11 cellular contexts compared by ENCODE assay signal in the genomic region with DNA sequence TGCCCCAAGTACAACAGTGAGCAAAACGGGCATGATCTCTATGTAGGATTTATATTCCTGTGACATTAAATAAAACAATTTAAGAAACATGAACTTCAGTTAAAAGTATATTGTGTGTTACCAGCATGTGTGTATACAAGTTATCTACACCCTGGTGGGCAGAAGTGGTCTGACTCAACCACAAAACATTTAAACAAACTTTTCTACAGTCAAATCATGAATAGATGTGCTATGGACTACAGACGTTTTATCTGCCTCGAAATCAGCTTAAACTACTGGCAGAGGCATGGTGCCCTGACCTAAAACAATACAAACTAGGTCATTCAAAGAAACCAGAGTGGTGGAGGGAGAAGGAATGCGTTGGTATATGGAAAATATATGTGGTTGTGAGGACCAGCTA. TPM values are rescaled to one million over a fixed set of nuclear protein-coding genes. Genes with fewer than 3 reads are reported as not detected.
A peak's percentile ranks its signal among the peaks of the same experiment; 100 is the strongest.
DNase-seq lines count a peak whose midpoint lies in the region; ATAC-seq and TF ChIP-seq lines count a peak whose summit lies in the region.
"Had no signal": no experiment of that assay in that cellular context is flagged by ENCODE, and none has a peak within 500 bp of the region (broad histone marks: within the 10 kb centered on the region; RNA-seq: fewer than 3 reads in every experiment).

No MANE protein-coding gene starts in this region.

- H3K27ac ChIP-seq in CD4-positive, alpha-beta T cell (ENCODE audit: low read depth, low read length) = no peak overlapping the region
- peak overlapping the region; percentile 80 for H3K27ac ChIP-seq in mesenchymal stem cell (ENCODE audit: low read length, poor library complexity, severe bottlenecking)
- no peak overlapping the region for H3K27ac ChIP-seq in upper lobe of left lung
- H3K27ac ChIP-seq: HL-60 had no signal

- no peak overlapping the region for H4K91ac ChIP-seq in mesenchymal stem cell (ENCODE audit: low read length)

- H3K27ac Mint-ChIP-seq in CD4-positive, alpha-beta T cell = peak overlapping the region; percentile 31
- peak overlapping the region; percentile 53 for H3K27ac Mint-ChIP-seq in HFFc6

- no peak overlapping the region for H2BK15ac ChIP-seq in mesenchymal stem cell (ENCODE audit: low read depth, poor library complexity, severe bottlenecking)

- CTCF ChIA-PET in CD4-positive, alpha-beta T cell (lab: Charles Lee) = interaction anchor here (0.5 to 6.2 kb wide), 3 partner anchors 32 to 65 kb away, joined by 4 to 30 read pairs (median 28); a partner anchor contains a TSS

- H3K14ac ChIP-seq in mesenchymal stem cell (ENCODE audit: low read length in 2 of 2) = no peak overlapping the region

- intact Hi-C loops in CD4-positive, alpha-beta T cell (cut with DNase I, micrococcal nuclease) = loop anchor here (5.0 to 10.0 kb wide), 3 partner anchors 33 to 1356 kb away; a partner anchor contains a TSS

- no peak overlapping the region for H3K9ac ChIP-seq in adipocyte (ENCODE audit: low read length)
- H3K9ac ChIP-seq in mesenchymal stem cell (ENCODE audit: low read length) = no peak overlapping the region

- H3K4me3 ChIP-seq in adipocyte (ENCODE audit: low read length) = no peak overlapping the region
- no peak overlapping the region for H3K4me3 ChIP-seq in mesenchymal stem cell (ENCODE audit: insufficient read depth in 1 of 2, low read depth in 1 of 2, low read length in 2 of 2)
- no peak overlapping the region for H3K4me3 ChIP-seq in upper lobe of left lung
- H3K4me3 ChIP-seq in H7 (ENCODE audit: insufficient read depth, low read depth, low read length) = no peak overlapping the region

- no peak overlapping the region for H2AFZ ChIP-seq in mesenchymal stem cell (ENCODE audit: low read depth, low read length)

- peak overlapping the region; percentile 27 for H3K4me3 Mint-ChIP-seq in CD4-positive, alpha-beta T cell
- peak overlapping the region; percentile 50 for H3K4me3 Mint-ChIP-seq in HFFc6

- no peak overlapping the region for H2BK120ac ChIP-seq in mesenchymal stem cell (ENCODE audit: low read depth, low read length)

- no peak overlapping the region for H4K8ac ChIP-seq in mesenchymal stem cell (ENCODE audit: low read length)

- no peak for ATAC-seq in CD4-positive, alpha-beta T cell (ENCODE audit: poor library complexity)
- no peak for ATAC-seq in upper lobe of left lung (ENCODE audit: low FRiP score in 2 of 2)
- ATAC-seq in HG03460 (IDR thresholded peaks at IDR 0.05; ENCODE audit: unreplicated experiment) = no peak

- no peaks in the 10 kb centered on the region for H3K27me3 Mint-ChIP-seq in CD4-positive, alpha-beta T cell
- no peaks in the 10 kb centered on the region for H3K27me3 Mint-ChIP-seq in HFFc6 (ENCODE audit: insufficient read depth)

- H3K79me1 ChIP-seq in mesenchymal stem cell (replicated peaks; ENCODE audit: low read length, poor library complexity, severe bottlenecking) = peaks cover 6% of the 10 kb centered on the region

- no peak for DNase-seq in CD4-positive, alpha-beta T cell
- peak; percentile 82 for DNase-seq in HFFc6
- peak; percentile 77 for DNase-seq in adipocyte (ENCODE audit: low read depth)
- peak; percentile 92 for DNase-seq in mesenchymal stem cell
- no peak for DNase-seq in upper lobe of left lung
- DNase-seq in effector CD8-positive, alpha-beta T cell (lab: John Stamatoyannopoulos, UW) = no peak
- no peak for DNase-seq in H7
- DNase-seq: activated naive CD4-positive, alpha-beta T cell treated with Interleukin-2 at 50 U/mL for 16 hours; stimulated activated CD4-positive, alpha-beta T cell treated with anti-CD3 and anti-CD28 coated beads, Interleukin-4, amount 100 ng/mL, for 1 hour had no signal

- no peaks in the 10 kb centered on the region for H3K36me3 ChIP-seq in adipocyte (ENCODE audit: control insufficient read depth, insufficient read depth, low read length, severe bottlenecking)
- H3K36me3 ChIP-seq in mesenchymal stem cell (ENCODE audit: control insufficient read depth in 1 of 2, insufficient read depth in 2 of 2, low read depth in 1 of 2, low read length in 2 of 2) = no peaks in the 10 kb centered on the region
- no peaks in the 10 kb centered on the region for H3K36me3 ChIP-seq in upper lobe of left lung
- H3K36me3 ChIP-seq in H7 (replicated peaks; ENCODE audit: control insufficient read depth, insufficient read depth, low read length) = no peaks in the 10 kb centered on the region

- no peak for TF ChIP-seq EP300 in upper lobe of left lung (IDR thresholded peaks at IDR 0.05)

- no peak for TF ChIP-seq POLR2A in upper lobe of left lung (IDR thresholded peaks at IDR 0.05)

- H3K36me3 Mint-ChIP-seq in CD4-positive, alpha-beta T cell (ENCODE audit: low read depth) = peaks cover 9% of the 10 kb centered on the region
- H3K36me3 Mint-ChIP-seq in HFFc6 (ENCODE audit: low read depth) = no peaks in the 10 kb centered on the region

- H3K23ac ChIP-seq in mesenchymal stem cell (ENCODE audit: low read length in 2 of 2) = no peak overlapping the region

- H3K27me3 ChIP-seq in CD4-positive, alpha-beta T cell (ENCODE audit: control insufficient read depth, insufficient read depth, low read length) = no peaks in the 10 kb centered on the region
- no peaks in the 10 kb centered on the region for H3K27me3 ChIP-seq in adipocyte (replicated peaks; ENCODE audit: control insufficient read depth, insufficient read depth, low read length)
- H3K27me3 ChIP-seq in mesenchymal stem cell (ENCODE audit: control insufficient read depth in 1 of 2, insufficient read depth in 1 of 2, low read length in 2 of 2) = no peaks in the 10 kb centered on the region
- H3K27me3 ChIP-seq in upper lobe of left lung = no peaks in the 10 kb centered on the region
- H3K27me3 ChIP-seq in H7 (ENCODE audit: control insufficient read depth, insufficient read depth, low read length) = no peaks in the 10 kb centered on the region

- no CpG with 5 or more reads among the region's 4 CpGs for WGBS in mesenchymal stem cell
- WGBS in upper lobe of left lung, 2 donors = 51 to 66% methylated on average over 4 of the region's 4 CpGs

- no peaks in the 10 kb centered on the region for H3K9me3 Mint-ChIP-seq in CD4-positive, alpha-beta T cell
- no peaks in the 10 kb centered on the region for H3K9me3 Mint-ChIP-seq in HFFc6

- peak overlapping the region; percentile 45 for H2AK5ac ChIP-seq in mesenchymal stem cell (ENCODE audit: low read length, severe bottlenecking)

- no peak overlapping the region for H3K4me2 ChIP-seq in mesenchymal stem cell (ENCODE audit: low read length, poor library complexity, severe bottlenecking)

- H3K18ac ChIP-seq in mesenchymal stem cell (ENCODE audit: low read depth in 1 of 2, low read length in 2 of 2) = no peak overlapping the region

- POLR2A ChIA-PET in CD4-positive, alpha-beta T cell (lab: Charles Lee) = interaction anchor here (1.1 to 1.4 kb wide), 4 partner anchors 9 to 66 kb away, joined by 4 to 6 read pairs (median 4); a partner anchor contains a TSS

- no peak overlapping the region for H2BK12ac ChIP-seq in mesenchymal stem cell (ENCODE audit: low read length in 2 of 2)

- H3K4me1 Mint-ChIP-seq in CD4-positive, alpha-beta T cell (ENCODE audit: low read depth) = peaks cover 40% of the 10 kb centered on the region
- peaks cover 59% of the 10 kb centered on the region for H3K4me1 Mint-ChIP-seq in HFFc6 (ENCODE audit: low read depth)

- no peak for TF ChIP-seq CTCF in CD4-positive, alpha-beta T cell (IDR thresholded peaks at IDR 0.05)
- TF ChIP-seq CTCF in HFFc6 (IDR thresholded peaks at IDR 0.05) = peak; percentile 62
- no peak for TF ChIP-seq CTCF in upper lobe of left lung (IDR thresholded peaks at IDR 0.05)

- peaks cover 23% of the 10 kb centered on the region for H3K4me1 ChIP-seq in adipocyte (ENCODE audit: control insufficient read depth, insufficient read depth, low read length)
- peaks cover 11% of the 10 kb centered on the region for H3K4me1 ChIP-seq in mesenchymal stem cell (ENCODE audit: control insufficient read depth, insufficient read depth, low read depth, low read length)
- H3K4me1 ChIP-seq in upper lobe of left lung = peaks cover 6 to 17% (median 9%) of the 10 kb centered on the region in 4 donors

- no peak overlapping the region for H3K4ac ChIP-seq in mesenchymal stem cell (ENCODE audit: low read depth in 1 of 2, low read length in 2 of 2)

- no peak overlapping the region for H2BK5ac ChIP-seq in mesenchymal stem cell (ENCODE audit: low read depth, low read length, poor library complexity, severe bottlenecking)

- H3K9me3 ChIP-seq in CD4-positive, alpha-beta T cell (ENCODE audit: control insufficient read depth, low read length) = no peaks in the 10 kb centered on the region
- no peaks in the 10 kb centered on the region for H3K9me3 ChIP-seq in adipocyte (ENCODE audit: control insufficient read depth, low read length)
- H3K9me3 ChIP-seq in mesenchymal stem cell (ENCODE audit: control insufficient read depth, low read length) = no peaks in the 10 kb centered on the region
- H3K9me3 ChIP-seq in upper lobe of left lung = no peaks in the 10 kb centered on the region

RNA-seq across cellular contexts. Expression of a gene that starts 3.6 kb away (rescaled TPM):
- total RNA-seq in CD4-positive, alpha-beta T cell = 1 to 10 TPM in 1 of 2 experiments, under 1 TPM in 1; 0.99 to 1.3 TPM
- 10 to 100 TPM; 13.2 to 18.4 (median 16.8) TPM for total RNA-seq in HFFc6 (2021; fragmentation: NEBNext Ultra II Directional; extraction: Animal tissue kit (Norgen Biotek cat#: 25700))
- 24.6 TPM for polyA plus RNA-seq in mesenchymal stem cell (2013, experiment 1 of 2)
- 25.9 TPM for polyA plus RNA-seq in mesenchymal stem cell (2013, experiment 2 of 2)
- 1 to 10 TPM; 4.6 to 7.9 (median 6.4) TPM for total RNA-seq in upper lobe of left lung
- total RNA-seq in H7 (2014; rRNA removed; shearing (Covaris generic)) = 7.5 and 8.1 TPM in 2 replicates

RNA-seq across cellular contexts. Expression of a gene that starts 3.8 kb away (rescaled TPM):
- 1 to 10 TPM; 6.4 to 7.6 TPM for total RNA-seq in CD4-positive, alpha-beta T cell
- total RNA-seq in HFFc6 (2021; fragmentation: NEBNext Ultra II Directional; extraction: Animal tissue kit (Norgen Biotek cat#: 25700)) = 1 to 10 TPM; 2.2 to 4.4 (median 3.5) TPM
- polyA plus RNA-seq in mesenchymal stem cell (2013, experiment 1 of 2) = 3.8 TPM
- polyA plus RNA-seq in mesenchymal stem cell (2013, experiment 2 of 2) = 3.7 TPM
- 10 to 100 TPM in 2 of 6 donors, 1 to 10 TPM in 4; 3.9 to 28.3 (median 8.0) TPM for total RNA-seq in upper lobe of left lung
- 10.9 and 11.6 TPM in 2 replicates for total RNA-seq in H7 (2014; rRNA removed; shearing (Covaris generic))

RNA-seq across cellular contexts. Expression of a gene that starts 33.1 kb away (rescaled TPM):
- 1 to 10 TPM; 6.1 to 6.5 TPM for total RNA-seq in CD4-positive, alpha-beta T cell
- total RNA-seq in HFFc6 (2021; fragmentation: NEBNext Ultra II Directional; extraction: Animal tissue kit (Norgen Biotek cat#: 25700)) = 10 to 100 TPM; 34.9 to 40.7 (median 38.6) TPM
- 59.1 TPM for polyA plus RNA-seq in mesenchymal stem cell (2013, experiment 1 of 2)
- 58.7 TPM for polyA plus RNA-seq in mesenchymal stem cell (2013, experiment 2 of 2)
- total RNA-seq in upper lobe of left lung = 10 to 100 TPM; 41.7 to 76.6 (median 54.7) TPM
- total RNA-seq in H7 (2014; rRNA removed; shearing (Covaris generic)) = 13.9 and 16.9 TPM in 2 replicates

Comparison
In these comparisons a context has a peak if more than half of its experiments do, and no peak if none do; other contexts are left out.
1. DNase-seq: peak in HFFc6 (single experiment), adipocyte (single experiment) and mesenchymal stem cell (single experiment); none in CD4-positive, alpha-beta T cell (0 of 10), upper lobe of left lung (0 of 2), effector CD8-positive, alpha-beta T cell (single experiment) and H7 (single experiment).